Comparison of ENCODE assay signal across 29 cellular contexts in genomic region chr2:60321816-60322215, GRCh38.
"Had no signal": no experiment of that assay in that cellular context is flagged by ENCODE, and none has a peak within 500 bp of the region (broad histone marks: within the 10 kb centered on the region; RNA-seq: fewer than 3 reads in every experiment).

No MANE protein-coding gene starts in this region.

- H3K27ac ChIP-seq: adrenal gland, body of pancreas, foreskin keratinocyte, gastrocnemius medialis had no signal

- H3K9me3 Mint-ChIP-seq: activated CD4-positive, alpha-beta T cell treated with anti-CD3 and anti-CD28 coated beads, Interleukin-2, amount 10 ng/mL, durations not matched to agents 24 days and 14 days had no signal

- H3K27ac Mint-ChIP-seq: activated CD4-positive, alpha-beta memory T cell treated with anti-CD3 and anti-CD28 coated beads for 36 hours; activated CD4-positive, alpha-beta T cell treated with anti-CD3 and anti-CD28 coated beads for 36 hours; activated CD4-positive, alpha-beta T cell treated with anti-CD3 and anti-CD28 coated beads, Interleukin-2, amount 10 ng/mL, durations not matched to agents 24 days and 14 days; activated CD8-positive, alpha-beta memory T cell treated with anti-CD3 and anti-CD28 coated beads, Interleukin-2, amount 10 ng/mL, durations not matched to agents 7 days and 5 days; activated CD8-positive, alpha-beta T cell treated with anti-CD3 and anti-CD28 coated beads, Interleukin-2, amount 10 ng/mL, durations not matched to agents 7 days and 5 days; activated naive CD4-positive, alpha-beta T cell treated with anti-CD3 and anti-CD28 coated beads for 36 hours; activated naive CD4-positive, alpha-beta T cell treated with anti-CD3 and anti-CD28 coated beads, Interleukin-2, amount 50 U/mL, for 24 hours; activated naive CD8-positive, alpha-beta T cell treated with anti-CD3 and anti-CD28 coated beads for 36 hours; activated naive CD8-positive, alpha-beta T cell treated with anti-CD3 and anti-CD28 coated beads, Interleukin-2, amount 50 U/mL, for 24 hours; activated T-helper 1 cell treated with anti-CD3 and anti-CD28 coated beads, Interleukin-12 subunit alpha, Interleukin-12 subunit beta, Interleukin-2, Interleukin-4 antibody, amounts not matched to agents 30 ng/mL and 10 ng/mL and 1 ng/mL, durations not matched to agents 14 hours and 24 hours and 36 hours; activated T-helper 2 cell treated with anti-CD3 and anti-CD28 coated beads, Interferon-gamma antibody, Interleukin-2, Interleukin-4, amounts not matched to agents 10 μg/mL and 5 μg/mL and 100 μg/mL, durations not matched to agents 14 hours and 24 hours and 36 hours had no signal

- H3K27me3 Mint-ChIP-seq: activated CD4-positive, alpha-beta T cell treated with anti-CD3 and anti-CD28 coated beads for 36 hours; activated naive CD8-positive, alpha-beta T cell treated with anti-CD3 and anti-CD28 coated beads, Interleukin-2, amount 50 U/mL, for 24 hours had no signal

- ATAC-seq: activated CD4-positive, alpha-beta T cell treated with anti-CD3 and anti-CD28 coated beads for 36 hours; activated CD8-positive, alpha-beta memory T cell treated with anti-CD3 and anti-CD28 coated beads, Interleukin-2, amount 10 ng/mL, durations not matched to agents 7 days and 5 days; activated CD8-positive, alpha-beta T cell treated with anti-CD3 and anti-CD28 coated beads, Interleukin-2, amount 10 ng/mL, durations not matched to agents 7 days and 5 days; activated naive CD8-positive, alpha-beta T cell treated with anti-CD3 and anti-CD28 coated beads, Interleukin-2, amount 50 U/mL, for 24 hours; body of pancreas; esophagus mucosa; foreskin keratinocyte; gastrocnemius medialis had no signal

- H3K4me3 ChIP-seq: adrenal gland, body of pancreas, gastrocnemius medialis had no signal

- H3K4me1 Mint-ChIP-seq: activated CD4-positive, alpha-beta T cell treated with anti-CD3 and anti-CD28 coated beads for 36 hours; activated CD4-positive, alpha-beta T cell treated with anti-CD3 and anti-CD28 coated beads, Interleukin-2, amount 10 ng/mL, durations not matched to agents 24 days and 14 days; activated CD8-positive, alpha-beta memory T cell treated with anti-CD3 and anti-CD28 coated beads, Interleukin-2, amount 10 ng/mL, durations not matched to agents 7 days and 5 days; activated naive CD4-positive, alpha-beta T cell treated with anti-CD3 and anti-CD28 coated beads, Interleukin-2, amount 50 U/mL, for 24 hours; activated naive CD8-positive, alpha-beta T cell treated with anti-CD3 and anti-CD28 coated beads for 36 hours had no signal

- H3K4me3 Mint-ChIP-seq: activated CD4-positive, alpha-beta memory T cell treated with anti-CD3 and anti-CD28 coated beads for 36 hours; activated CD4-positive, alpha-beta T cell treated with anti-CD3 and anti-CD28 coated beads for 36 hours; activated CD4-positive, alpha-beta T cell treated with anti-CD3 and anti-CD28 coated beads, Interleukin-2, amount 10 ng/mL, durations not matched to agents 24 days and 14 days; activated CD8-positive, alpha-beta memory T cell treated with anti-CD3 and anti-CD28 coated beads, Interleukin-2, amount 10 ng/mL, durations not matched to agents 7 days and 5 days; activated CD8-positive, alpha-beta T cell treated with anti-CD3 and anti-CD28 coated beads, Interleukin-2, amount 10 ng/mL, durations not matched to agents 7 days and 5 days; activated naive CD4-positive, alpha-beta T cell treated with anti-CD3 and anti-CD28 coated beads for 36 hours; activated naive CD4-positive, alpha-beta T cell treated with anti-CD3 and anti-CD28 coated beads, Interleukin-2, amount 50 U/mL, for 24 hours; activated naive CD8-positive, alpha-beta T cell treated with anti-CD3 and anti-CD28 coated beads for 36 hours; activated naive CD8-positive, alpha-beta T cell treated with anti-CD3 and anti-CD28 coated beads, Interleukin-2, amount 50 U/mL, for 24 hours; activated T-helper 1 cell treated with anti-CD3 and anti-CD28 coated beads, Interleukin-12 subunit alpha, Interleukin-12 subunit beta, Interleukin-2, Interleukin-4 antibody, amounts not matched to agents 30 ng/mL and 10 ng/mL and 1 ng/mL, durations not matched to agents 14 hours and 24 hours and 36 hours had no signal

- H3K36me3 Mint-ChIP-seq: activated CD4-positive, alpha-beta memory T cell treated with anti-CD3 and anti-CD28 coated beads for 36 hours; activated CD8-positive, alpha-beta memory T cell treated with anti-CD3 and anti-CD28 coated beads, Interleukin-2, amount 10 ng/mL, durations not matched to agents 7 days and 5 days; activated naive CD4-positive, alpha-beta T cell treated with anti-CD3 and anti-CD28 coated beads, Interleukin-2, amount 50 U/mL, for 24 hours had no signal

- DNase-seq: activated CD4-positive, alpha-beta memory T cell treated with anti-CD3 and anti-CD28 coated beads for 36 hours; activated CD4-positive, alpha-beta T cell treated with anti-CD3 and anti-CD28 coated beads for 36 hours; activated CD4-positive, alpha-beta T cell treated with anti-CD3 and anti-CD28 coated beads, Interleukin-2, amount 10 ng/mL, durations not matched to agents 24 days and 14 days; activated CD4-positive, CD25-positive, alpha-beta regulatory T cell; activated CD4-positive, CD25-positive, alpha-beta regulatory T cell treated with anti-CD3 and anti-CD28 coated beads, Interleukin-2, amount 50 U/mL, for 72 hours; activated CD8-positive, alpha-beta memory T cell treated with anti-CD3 and anti-CD28 coated beads, Interleukin-2, amount 10 ng/mL, durations not matched to agents 7 days and 5 days; activated CD8-positive, alpha-beta memory T cell treated with anti-CD3 and anti-CD28 coated beads, Interleukin-2, amount 50 U/mL, for 4 hours; activated CD8-positive, alpha-beta T cell treated with anti-CD3 and anti-CD28 coated beads, Interleukin-2, amount 10 ng/mL, durations not matched to agents 7 days and 5 days; activated effector memory CD4-positive, alpha-beta T cell treated with anti-CD3 and anti-CD28 coated beads, Interleukin-2, amount 50 U/mL, for 16 hours; activated naive CD4-positive, alpha-beta T cell treated with anti-CD3 and anti-CD28 coated beads for 36 hours; activated naive CD8-positive, alpha-beta T cell treated with anti-CD3 and anti-CD28 coated beads for 36 hours; activated naive CD8-positive, alpha-beta T cell treated with anti-CD3 and anti-CD28 coated beads, Interleukin-2, amount 50 U/mL, for 24 hours; activated T-cell treated with anti-CD3 and anti-CD28 coated beads, Interleukin-2, amount 50 U/mL, for 1 hour; activated T-cell treated with anti-CD3 and anti-CD28 coated beads, Interleukin-2, amount 50 U/mL, for 48 hours; adrenal gland; amygdala; aorta; body of pancreas; caudate nucleus; cortex of kidney; dermis blood vessel endothelial cell; effector CD8-positive, alpha-beta T cell; foreskin keratinocyte; gastrocnemius medialis; T-helper 2 cell had no signal

- H3K27me3 ChIP-seq: adrenal gland, body of pancreas, foreskin keratinocyte had no signal

- H3K4me1 ChIP-seq: foreskin keratinocyte had no signal

- H3K9me3 ChIP-seq: adrenal gland, body of pancreas, gastrocnemius medialis had no signal

- H3K36me3 ChIP-seq: adrenal gland, gastrocnemius medialis had no signal
